Comparison of ENCODE assay signal across 13 cellular contexts in genomic region chr6:126919947-126920346, GRCh38.
A peak's percentile ranks its signal among the peaks of the same experiment; 100 is the strongest.
DNase-seq lines count a peak whose midpoint lies in the region; ATAC-seq and TF ChIP-seq lines count a peak whose summit lies in the region.
"Had no signal": no experiment of that assay in that cellular context is flagged by ENCODE, and none has a peak within 500 bp of the region (broad histone marks: within the 10 kb centered on the region; RNA-seq: fewer than 3 reads in every experiment).

No MANE protein-coding gene starts in this region.

- peak overlapping the region; percentile 68 for H3K4me2 ChIP-seq in smooth muscle cell

- TF ChIP-seq CTCF in smooth muscle cell (IDR thresholded peaks at IDR 0.05; ENCODE audit: borderline replicate concordance, insufficient read depth, poor library complexity, severe bottlenecking), result no peak
- TF ChIP-seq CTCF in psoas muscle (IDR thresholded peaks at IDR 0.05), result no peak

- ATAC-seq in psoas muscle (no peak), GM19463 (IDR thresholded peaks at IDR 0.05; ENCODE audit: unreplicated experiment) (no peak), GM21367 (IDR thresholded peaks at IDR 0.05; ENCODE audit: unreplicated experiment) (no peak)
- ATAC-seq: activated T-helper 17 cell treated with anti-CD3 and anti-CD28 coated beads, Interleukin-2, amount 50 U/mL, for 72 hours had no signal

- H3K27me3 ChIP-seq in adipocyte (replicated peaks; ENCODE audit: control insufficient read depth, insufficient read depth, low read length), result no peaks in the 10 kb centered on the region
- H3K27me3 ChIP-seq in smooth muscle cell (ENCODE audit: low read depth), result no peaks in the 10 kb centered on the region
- H3K27me3 ChIP-seq in psoas muscle (ENCODE audit: insufficient read depth in 3 of 3, low read length in 2 of 3), result no peaks in the 10 kb centered on the region

- intact Hi-C loops in psoas muscle (cut with DNase I), result no loop called here

- peaks cover 17% of the 10 kb centered on the region for H3F3A ChIP-seq in smooth muscle cell (ENCODE audit: low read depth)

- H3K27ac ChIP-seq in smooth muscle cell (ENCODE audit: low read depth) (peak overlapping the region; percentile 96), psoas muscle (no peak overlapping the region)

- 0% methylated on average over 1 of the region's 1 CpG for WGBS in smooth muscle cell (ENCODE audit: low lambda C conversion rate)
- WGBS in psoas muscle, 3 donors, result 50 to 71% (median 66%) methylated on average over 1 of the region's 1 CpG

- H2AFZ ChIP-seq in smooth muscle cell (ENCODE audit: low read depth), result no peak overlapping the region

- H3K9me3 ChIP-seq in adipocyte (ENCODE audit: control insufficient read depth, low read length) (no peaks in the 10 kb centered on the region), smooth muscle cell (replicated peaks; ENCODE audit: low read depth) (no peaks in the 10 kb centered on the region), psoas muscle (no peaks in the 10 kb centered on the region)

- peaks cover 11% of the 10 kb centered on the region for H3K4me1 ChIP-seq in adipocyte (ENCODE audit: control insufficient read depth, insufficient read depth, low read length)
- no peaks in the 10 kb centered on the region for H3K4me1 ChIP-seq in smooth muscle cell (ENCODE audit: low read depth)
- no peaks in the 10 kb centered on the region for H3K4me1 ChIP-seq in psoas muscle

- H3K36me3 ChIP-seq in adipocyte (ENCODE audit: control insufficient read depth, insufficient read depth, low read length, severe bottlenecking), result no peaks in the 10 kb centered on the region
- no peaks in the 10 kb centered on the region for H3K36me3 ChIP-seq in smooth muscle cell (ENCODE audit: low read depth)
- no peaks in the 10 kb centered on the region for H3K36me3 ChIP-seq in psoas muscle (ENCODE audit: insufficient read depth in 1 of 2, low read depth in 1 of 2)

- no peaks in the 10 kb centered on the region for H3K79me2 ChIP-seq in smooth muscle cell (ENCODE audit: low read depth)

- H3K4me3 ChIP-seq in adipocyte (ENCODE audit: low read length) (no peak overlapping the region), smooth muscle cell (no peak overlapping the region), psoas muscle (no peak overlapping the region)

- H3K9ac ChIP-seq in adipocyte (ENCODE audit: low read length) (no peak overlapping the region), smooth muscle cell (ENCODE audit: low read depth) (peak overlapping the region; percentile 68)

- H4K20me1 ChIP-seq in smooth muscle cell (ENCODE audit: low read depth), result no peaks in the 10 kb centered on the region

- peak; percentile 99 for DNase-seq in HCEC 1CT
- peak; percentile 94 for DNase-seq in adipocyte (ENCODE audit: low read depth)
- DNase-seq in fibroblast of the conjunctiva (ENCODE audit: low read depth), result peak; percentile 71
- no peak for DNase-seq in smooth muscle cell (lab: John Stamatoyannopoulos, UW; ENCODE audit: unreplicated experiment)
- DNase-seq in psoas muscle, result no peak
- DNase-seq: activated CD4-positive, alpha-beta T cell treated with anti-CD3 and anti-CD28 coated beads, Interleukin-2, amount 10 ng/mL, durations not matched to agents 7 days and 5 days; DMS79 treated with DMSO at 0.1 percent for 48 hours; NCI-H1417; NCI-H82; posterior cingulate gyrus had no signal

Comparison
In these comparisons a context has a peak if more than half of its experiments do, and no peak if none do; other contexts are left out.
1. DNase-seq: peak in HCEC 1CT (single experiment), adipocyte (single experiment) and fibroblast of the conjunctiva (single experiment); none in smooth muscle cell (single experiment) and psoas muscle (0 of 2).